Comparison of ENCODE assay signal across 11 cellular contexts in genomic region chr22:40157546-40157945, GRCh38.
"Had no signal": no experiment of that assay in that cellular context is flagged by ENCODE, and none has a peak within 500 bp of the region (broad histone marks: within the 10 kb centered on the region; RNA-seq: fewer than 3 reads in every experiment).

No MANE protein-coding gene starts in this region.

- H3K27ac Mint-ChIP-seq: activated T-cell treated with anti-CD3 and anti-CD28 coated beads, Interleukin-2, amount 50 U/mL, for 72 hours; stimulated activated memory B cell treated with anti-CD40 and anti-IgM and Interleukin-4, amounts not matched to agents 10 μg/mL and 1 μg/mL and 100 μg/mL, for 72 hours had no signal

- H3K27me3 Mint-ChIP-seq: stimulated activated memory B cell treated with anti-CD40 and anti-IgM and Interleukin-4, amounts not matched to agents 10 μg/mL and 1 μg/mL and 100 μg/mL, for 72 hours had no signal

- H3K36me3 ChIP-seq: upper lobe of right lung had no signal

- DNase-seq: activated CD4-positive, alpha-beta T cell treated with anti-CD3 and anti-CD28 coated beads, Interleukin-2, amount 50 U/mL, for 48 hours; activated gamma-delta T cell treated with Interleukin-2 at 50 U/mL for 16 hours; activated T-cell treated with anti-CD3 and anti-CD28 coated beads, Interleukin-2, amount 50 U/mL, for 72 hours; effector CD4-positive, alpha-beta T cell; kidney; right cardiac atrium; upper lobe of right lung had no signal

- H3K9me3 ChIP-seq: neutrophil, upper lobe of right lung had no signal

- H3K27me3 ChIP-seq: hepatocyte, neutrophil, upper lobe of right lung had no signal

- H3K4me3 ChIP-seq: hepatocyte, smooth muscle cell, upper lobe of right lung had no signal

- H3K4me3 Mint-ChIP-seq: activated T-cell treated with anti-CD3 and anti-CD28 coated beads, Interleukin-2, amount 50 U/mL, for 72 hours; stimulated activated memory B cell treated with anti-CD40 and anti-IgM and Interleukin-4, amounts not matched to agents 10 μg/mL and 1 μg/mL and 100 μg/mL, for 72 hours had no signal

- ATAC-seq: activated T-cell treated with anti-CD3 and anti-CD28 coated beads, Interleukin-2, amount 50 U/mL, for 72 hours; right cardiac atrium; stimulated activated memory B cell treated with anti-CD40 and anti-IgM and Interleukin-4, amounts not matched to agents 10 μg/mL and 1 μg/mL and 100 μg/mL, for 72 hours; upper lobe of right lung had no signal

- H3K9me3 Mint-ChIP-seq: activated T-cell treated with anti-CD3 and anti-CD28 coated beads, Interleukin-2, amount 50 U/mL, for 72 hours; stimulated activated memory B cell treated with anti-CD40 and anti-IgM and Interleukin-4, amounts not matched to agents 10 μg/mL and 1 μg/mL and 100 μg/mL, for 72 hours had no signal

- H3K27ac ChIP-seq: upper lobe of right lung had no signal
